In the genomic region with DNA sequence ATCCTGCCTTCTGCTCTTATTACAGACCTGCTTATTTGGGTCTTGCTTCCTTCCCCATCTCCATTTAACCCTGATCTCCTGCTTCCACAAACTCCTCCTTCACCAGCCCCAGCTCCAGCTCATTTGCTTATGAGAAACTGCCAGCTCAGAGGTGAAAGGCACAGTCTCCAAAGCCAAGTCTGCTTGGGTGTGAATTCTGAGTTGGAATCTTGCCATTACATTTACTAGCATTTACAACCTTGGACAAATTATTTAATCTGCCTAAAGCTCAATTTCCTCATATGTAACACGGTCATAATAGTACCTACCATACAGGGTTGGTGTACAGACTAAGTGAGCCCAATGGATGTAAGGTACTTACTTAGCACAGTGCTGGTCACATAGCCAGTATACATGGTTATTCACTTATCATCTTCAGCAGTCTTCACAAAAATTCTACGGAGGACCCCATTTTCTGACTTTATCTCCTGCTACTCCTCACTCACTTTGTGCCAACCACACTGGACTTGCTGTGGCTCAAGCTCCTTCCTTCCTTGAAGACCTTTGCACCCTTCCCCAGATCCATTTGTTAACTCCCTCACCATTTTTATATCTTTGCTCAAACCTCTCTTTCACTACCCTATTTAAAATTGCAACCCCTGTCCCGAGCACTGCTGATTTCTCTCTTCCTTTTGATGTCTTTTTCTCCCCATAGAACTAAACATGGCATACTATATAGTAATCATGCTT, we compare ENCODE assay signal across 30 cellular contexts.
DNase-seq lines count a peak whose midpoint lies in the region; ATAC-seq and TF ChIP-seq lines count a peak whose summit lies in the region.
"Had no signal": no experiment of that assay in that cellular context is flagged by ENCODE, and none has a peak within 500 bp of the region (broad histone marks: within the 10 kb centered on the region; RNA-seq: fewer than 3 reads in every experiment).

No MANE protein-coding gene starts in this region.

- in situ Hi-C loops in GM13976 (cut with MboI; ENCODE audit: low sequenced_read_pairs, unreplicated experiment) = no loop called here

- H3K36me3 Mint-ChIP-seq in CD4-positive, CD25-positive, alpha-beta regulatory T cell = peaks cover 88% of the 10 kb centered on the region
- H3K36me3 Mint-ChIP-seq in neural crest cell (ENCODE audit: low read depth) = no peaks in the 10 kb centered on the region

- H3K27ac Mint-ChIP-seq in CD4-positive, CD25-positive, alpha-beta regulatory T cell = peak overlapping the region; percentile 33 to 85 (median 39)
- peak overlapping the region; percentile 40 for H3K27ac Mint-ChIP-seq in neural crest cell (ENCODE audit: unreplicated experiment)
- H3K27ac Mint-ChIP-seq: activated CD4-positive, alpha-beta T cell treated with anti-CD3 and anti-CD28 coated beads, Interleukin-2, amount 10 ng/mL, durations not matched to agents 7 days and 5 days; activated naive CD8-positive, alpha-beta T cell; activated T-helper 17 cell treated with anti-CD3 and anti-CD28 coated beads, Interleukin-2, amount 50 U/mL, for 72 hours; GM23338; HFFc6; IgD-negative memory B cell; memory B cell had no signal

- H3K4me1 Mint-ChIP-seq in CD4-positive, CD25-positive, alpha-beta regulatory T cell = peaks cover 0 to 14% (median 10%) of the 10 kb centered on the region in 4 donors
- H3K4me1 Mint-ChIP-seq in neural crest cell = no peaks in the 10 kb centered on the region
- H3K4me1 Mint-ChIP-seq: activated CD4-positive, alpha-beta T cell treated with anti-CD3 and anti-CD28 coated beads, Interleukin-2, amount 10 ng/mL, durations not matched to agents 7 days and 5 days had no signal

- no peaks in the 10 kb centered on the region for H3K4me1 ChIP-seq in CD4-positive, CD25-positive, alpha-beta regulatory T cell (ENCODE audit: control insufficient read depth, insufficient read depth, low read length, poor library complexity, severe bottlenecking)
- H3K4me1 ChIP-seq: left lung, right lobe of liver, SJCRH30 had no signal

- peaks cover 92% of the 10 kb centered on the region for H3K36me3 ChIP-seq in CD4-positive, CD25-positive, alpha-beta regulatory T cell (ENCODE audit: control insufficient read depth, insufficient read depth, low read length)
- H3K36me3 ChIP-seq: right lobe of liver, SJCRH30 had no signal

- peak overlapping the region in 2 of 4 donors; percentile 4 to 10 for H3K4me3 Mint-ChIP-seq in CD4-positive, CD25-positive, alpha-beta regulatory T cell
- H3K4me3 Mint-ChIP-seq in neural crest cell = no peak overlapping the region
- H3K4me3 Mint-ChIP-seq: activated CD4-positive, alpha-beta T cell treated with anti-CD3 and anti-CD28 coated beads, Interleukin-2, amount 10 ng/mL, durations not matched to agents 7 days and 5 days; activated naive CD8-positive, alpha-beta T cell; activated T-helper 17 cell treated with anti-CD3 and anti-CD28 coated beads, Interleukin-2, amount 50 U/mL, for 72 hours; GM23338; HFFc6; IgD-negative memory B cell; memory B cell had no signal

- H3K27ac ChIP-seq in CD4-positive, CD25-positive, alpha-beta regulatory T cell (ENCODE audit: insufficient read depth, low read length, poor library complexity, severe bottlenecking) = no peak overlapping the region
- H3K27ac ChIP-seq: 22Rv1, coronary artery, left lung, right lobe of liver, SJCRH30 had no signal

- H3K4me3 ChIP-seq in CD4-positive, CD25-positive, alpha-beta regulatory T cell (ENCODE audit: low read depth, low read length) = no peak overlapping the region
- H3K4me3 ChIP-seq in epithelial cell of esophagus (ENCODE audit: low read length) = no peak overlapping the region
- H3K4me3 ChIP-seq: coronary artery, GM23338, left lung, right lobe of liver, SJCRH30 had no signal

- TF ChIP-seq CTCF in epithelial cell of esophagus (IDR thresholded peaks at IDR 0.05; ENCODE audit: insufficient read depth, low read depth, low read length, missing control alignments) (no peak), neural crest cell (conservative IDR thresholded peaks at IDR 0.05) (no peak), GM13976 (IDR thresholded peaks at IDR 0.05; ENCODE audit: borderline replicate concordance, control extremely low read depth, extremely low read depth, insufficient read depth, missing control alignments) (no peak)

- H3K27me3 ChIP-seq in CD4-positive, CD25-positive, alpha-beta regulatory T cell (ENCODE audit: control insufficient read depth, insufficient read depth, low read length) = no peaks in the 10 kb centered on the region
- H3K27me3 ChIP-seq: left lung, right lobe of liver, SJCRH30 had no signal

- ATAC-seq in CD4-positive, CD25-positive, alpha-beta regulatory T cell (ENCODE audit: low read depth in 2 of 2) = no peak
- no peak for ATAC-seq in HG03159 (IDR thresholded peaks at IDR 0.05; ENCODE audit: unreplicated experiment)
- ATAC-seq: activated T-helper 17 cell treated with anti-CD3 and anti-CD28 coated beads, Interleukin-2, amount 50 U/mL, for 72 hours; GM23338; left lung had no signal

- DNase-seq in NCI-H526 (lab: John Stamatoyannopoulos, UW) (peak; percentile 35 to 56), NCI-H526 treated with DMSO at 0.1 percent for 48 hours (lab: John Stamatoyannopoulos, UW) (no peak), epithelial cell of esophagus (ENCODE audit: low read depth) (peak; percentile 27), neural crest cell (ENCODE audit: low read depth, low spot score) (no peak), Ammon's horn (ENCODE audit: low spot score) (no peak), GM13976 (ENCODE audit: low spot score) (no peak)
- no peak for DNase-seq in CD4-positive, CD25-positive, alpha-beta regulatory T cell
- DNase-seq: activated CD4-positive, alpha-beta T cell treated with anti-CD3 and anti-CD28 coated beads, Interleukin-2, amount 10 ng/mL, durations not matched to agents 7 days and 5 days; aorta; DND-41; effector CD8-positive, alpha-beta T cell; erythroblast; GF-D8; glutamatergic neuron; HFFc6; left lung; NCI-H146; right lobe of liver; stimulated activated CD8-positive, alpha-beta memory T cell treated with anti-CD3 and anti-CD28 coated beads, Interleukin-4, amount 100 ng/mL, for 48 hours; T1000; trophoblast cell had no signal

- no peaks in the 10 kb centered on the region for H3K9me3 ChIP-seq in CD4-positive, CD25-positive, alpha-beta regulatory T cell (ENCODE audit: control insufficient read depth in 2 of 2, low read length in 2 of 2)
- H3K9me3 ChIP-seq: left lung, right lobe of liver, SJCRH30 had no signal

- no peaks in the 10 kb centered on the region for H3K27me3 Mint-ChIP-seq in CD4-positive, CD25-positive, alpha-beta regulatory T cell
- H3K27me3 Mint-ChIP-seq in neural crest cell (ENCODE audit: low read depth) = peaks cover 7% of the 10 kb centered on the region
- H3K27me3 Mint-ChIP-seq: activated CD4-positive, alpha-beta T cell treated with anti-CD3 and anti-CD28 coated beads, Interleukin-2, amount 10 ng/mL, durations not matched to agents 7 days and 5 days; activated naive CD8-positive, alpha-beta T cell; activated T-helper 17 cell treated with anti-CD3 and anti-CD28 coated beads, Interleukin-2, amount 50 U/mL, for 72 hours; IgD-negative memory B cell; memory B cell had no signal

- H3K9me3 Mint-ChIP-seq in CD4-positive, CD25-positive, alpha-beta regulatory T cell = peaks cover 0 to 11% (median 1%) of the 10 kb centered on the region in 7 donors
- H3K9me3 Mint-ChIP-seq in neural crest cell = peaks cover 2% of the 10 kb centered on the region
- H3K9me3 Mint-ChIP-seq: activated CD4-positive, alpha-beta T cell treated with anti-CD3 and anti-CD28 coated beads, Interleukin-2, amount 10 ng/mL, durations not matched to agents 7 days and 5 days; GM23338 had no signal

Comparison
In these comparisons a context has a peak if more than half of its experiments do, and no peak if none do; other contexts are left out.
1. DNase-seq: peak in NCI-H526 (2 of 2) and epithelial cell of esophagus (single experiment); none in NCI-H526 treated with DMSO at 0.1 percent for 48 hours (single experiment), CD4-positive, CD25-positive, alpha-beta regulatory T cell (0 of 3), neural crest cell (single experiment), Ammon's horn (single experiment) and GM13976 (single experiment).